13 cellular contexts compared by ENCODE assay signal in the genomic region with DNA sequence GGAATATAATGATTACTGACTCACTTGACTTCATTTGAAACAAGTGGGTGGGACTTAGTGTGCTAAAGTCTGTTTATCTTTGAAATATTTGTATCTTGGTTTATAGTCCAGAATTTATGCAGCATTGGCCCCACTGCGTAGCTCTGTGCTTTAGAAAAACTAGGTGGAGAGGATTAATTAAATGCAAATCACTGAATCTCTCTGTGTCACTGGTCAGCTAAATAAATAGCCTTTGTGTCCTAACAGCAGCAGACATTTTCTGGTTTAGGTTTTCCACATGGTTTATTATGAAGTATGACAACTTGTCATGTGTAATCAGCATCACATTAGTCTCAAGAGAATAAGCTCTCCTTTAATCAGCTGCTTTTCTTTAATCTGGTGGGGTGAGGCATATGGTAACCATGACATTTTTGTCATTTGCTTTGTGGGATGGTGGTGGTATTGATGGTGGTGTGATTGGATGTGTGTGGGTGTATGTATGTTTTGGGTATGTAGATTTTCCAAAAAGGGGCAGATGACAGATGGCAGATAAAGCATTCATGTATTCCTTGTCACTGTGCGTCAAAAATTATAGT. TPM values are rescaled to one million over a fixed set of nuclear protein-coding genes. Genes with fewer than 3 reads are reported as not detected.
DNase-seq lines count a peak whose midpoint lies in the region; TF ChIP-seq lines count a peak whose summit lies in the region.
"Had no signal": no experiment of that assay in that cellular context is flagged by ENCODE, and none has a peak within 500 bp of the region (broad histone marks: within the 10 kb centered on the region; RNA-seq: fewer than 3 reads in every experiment).

No MANE protein-coding gene starts in this region.

- H3K4me3 Mint-ChIP-seq in type B pancreatic cell = no peak overlapping the region
- H3K4me3 Mint-ChIP-seq: CD4-positive, alpha-beta memory T cell; natural killer cell treated with Interleukin-12 subunit alpha and Interleukin-12 subunit beta and Interleukin-15 and Interleukin-18, amount 100 ng/mL, for 72 hours had no signal

- H3K27ac Mint-ChIP-seq in type B pancreatic cell = peak overlapping the region; percentile 42
- H3K27ac Mint-ChIP-seq: natural killer cell treated with Interleukin-12 subunit alpha and Interleukin-12 subunit beta and Interleukin-15 and Interleukin-18, amount 100 ng/mL, for 72 hours had no signal

- H3K27me3 ChIP-seq in adrenal gland = no peaks in the 10 kb centered on the region

- H3K9me3 ChIP-seq in adrenal gland (replicated peaks in 1 of 3) = no peaks in the 10 kb centered on the region

- TF ChIP-seq CTCF in adrenal gland (IDR thresholded peaks at IDR 0.05) (no peak), type B pancreatic cell (conservative IDR thresholded peaks at IDR 0.05) (no peak)

- H3K27ac ChIP-seq in adrenal gland = peak overlapping the region in 3 of 5 donors; percentile 42 to 53 (median 47)
- H3K27ac ChIP-seq: RWPE1 had no signal

- H3K36me3 ChIP-seq in adrenal gland (replicated peaks in 1 of 2) = peaks cover 0 to 5% of the 10 kb centered on the region in 2 donors

- no peak overlapping the region for H3K4me3 ChIP-seq in adrenal gland

- H3K4me1 ChIP-seq in adrenal gland (replicated peaks in 1 of 2) = peaks cover 0 to 26% of the 10 kb centered on the region in 2 donors

- 79 to 94% (median 90%) methylated on average over 2 of the region's 2 CpGs for WGBS in adrenal gland, 4 donors

- intact Hi-C loops in adrenal gland (cut with DNase I) = no loop called here

- DNase-seq in stimulated activated CD4-positive, alpha-beta T cell treated with anti-CD3 and anti-CD28 coated beads, Interleukin-15, amount 100 ng/mL, for 24 hours = peak; percentile 38
- no peak for DNase-seq in stimulated activated CD4-positive, alpha-beta T cell treated with anti-CD3 and anti-CD28 coated beads, Interleukin-2, amount 100 ng/mL, for 48 hours
- DNase-seq in adrenal gland = no peak
- peak; percentile 19 for DNase-seq in left kidney (ENCODE audit: low read depth, low spot score)
- DNase-seq in type B pancreatic cell (ENCODE audit: extremely low spot score, unreplicated experiment) = no peak
- DNase-seq in GF-D8 (lab: John Stamatoyannopoulos, UW) = no peak
- DNase-seq in GDM1 (lab: John Stamatoyannopoulos, UW) = no peak
- no peak for DNase-seq in A172 (ENCODE audit: low spot score)
- DNase-seq: CD4-positive, alpha-beta memory T cell; hippocampal formation; NCI-H1092 had no signal

- peaks cover 8% of the 10 kb centered on the region for H3K36me3 Mint-ChIP-seq in type B pancreatic cell
- H3K36me3 Mint-ChIP-seq: natural killer cell treated with Interleukin-12 subunit alpha and Interleukin-12 subunit beta and Interleukin-15 and Interleukin-18, amount 100 ng/mL, for 72 hours had no signal

- H3K4me1 Mint-ChIP-seq in type B pancreatic cell (ENCODE audit: unreplicated experiment) = peaks cover 14% of the 10 kb centered on the region

- H3K9me3 Mint-ChIP-seq in type B pancreatic cell = no peaks in the 10 kb centered on the region
- H3K9me3 Mint-ChIP-seq: natural killer cell treated with Interleukin-12 subunit alpha and Interleukin-12 subunit beta and Interleukin-15 and Interleukin-18, amount 100 ng/mL, for 72 hours had no signal

- no peak for TF ChIP-seq POLR2A in adrenal gland (IDR thresholded peaks at IDR 0.05)

- H3K27me3 Mint-ChIP-seq in type B pancreatic cell = no peaks in the 10 kb centered on the region
- H3K27me3 Mint-ChIP-seq: CD4-positive, alpha-beta memory T cell; natural killer cell treated with Interleukin-12 subunit alpha and Interleukin-12 subunit beta and Interleukin-15 and Interleukin-18, amount 100 ng/mL, for 72 hours had no signal

RNA-seq across cellular contexts. Expression of a gene that starts 33.9 kb away (rescaled TPM):
- 100 to 1,000 TPM in 4 of 8 donors, 10 to 100 TPM in 4; 64.7 to 142 (median 100) TPM for total RNA-seq in adrenal gland
- 10 to 100 TPM; 30.9 to 81.4 (median 39.1) TPM for polyA plus RNA-seq in adrenal gland
- 32.5 and 42.8 TPM in 2 replicates for total RNA-seq in type B pancreatic cell (ENCODE audit: low replicate concordance)
- 47.5 and 58.9 TPM in 2 replicates for total RNA-seq in A172 (2014; rRNA removed; shearing (Covaris generic))

RNA-seq across cellular contexts. Expression of a gene that starts 44.0 kb away (rescaled TPM):
- total RNA-seq in adrenal gland (100 to 1,000 TPM; 137 to 245 (median 184) TPM), type B pancreatic cell (ENCODE audit: low replicate concordance) (64.2 and 77.3 TPM in 2 replicates)
- 100 to 1,000 TPM in 1 of 3 donors, 10 to 100 TPM in 2; 88.1 to 388 (median 91.5) TPM for polyA plus RNA-seq in adrenal gland
- 183 and 220 TPM in 2 replicates for total RNA-seq in A172 (2014; rRNA removed; shearing (Covaris generic))

Comparison
In these comparisons a context has a peak if more than half of its experiments do, and no peak if none do; other contexts are left out.
1. DNase-seq: peak in stimulated activated CD4-positive, alpha-beta T cell treated with anti-CD3 and anti-CD28 coated beads, Interleukin-15, amount 100 ng/mL, for 24 hours (single experiment) and left kidney (single experiment); none in stimulated activated CD4-positive, alpha-beta T cell treated with anti-CD3 and anti-CD28 coated beads, Interleukin-2, amount 100 ng/mL, for 48 hours (0 of 2), adrenal gland (0 of 7), type B pancreatic cell (single experiment), GF-D8 (single experiment), GDM1 (single experiment) and A172 (single experiment).